1 cellular context compared by ENCODE assay signal in the genomic region with DNA sequence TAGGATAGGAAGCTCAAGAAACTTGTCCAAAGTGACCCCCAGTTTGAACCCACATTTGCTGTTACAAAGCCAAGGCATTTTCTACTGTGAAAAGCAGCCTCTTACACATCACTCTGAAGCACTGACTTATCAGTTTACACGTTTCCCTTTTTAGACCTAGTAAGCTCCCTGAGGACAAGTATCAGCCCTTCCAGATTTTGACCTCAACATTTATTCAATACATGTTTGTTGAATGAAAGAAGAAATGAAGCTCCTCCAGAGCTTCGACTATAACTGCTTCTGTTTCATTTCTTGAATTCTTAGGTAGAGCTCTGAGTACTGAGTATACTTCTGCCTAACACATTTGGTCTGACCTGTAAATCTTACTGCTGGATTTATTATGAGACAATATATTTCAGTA.
A peak's percentile ranks its signal among the peaks of the same experiment; 100 is the strongest.
TF ChIP-seq lines count a peak whose summit lies in the region.

No MANE protein-coding gene starts in this region.

TF ChIP-seq in K562, 482 proteins besides CTCF, POLR2A, EP300 and RAD21:
- TF ChIP-seq KLF1 (tag; IDR thresholded peaks at IDR 0.05) (no peak), PRPF4 (IDR thresholded peaks at IDR 0.05; ENCODE audit: insufficient read depth, low read depth, low read length, poor library complexity, severe bottlenecking) (no peak), PML (IDR thresholded peaks at IDR 0.05; ENCODE audit: low read length) (0 out of 2 replicates have a peak, but pooled peaks have one; percentile 10), MAZ (CRISPR knock-in tag; conservative IDR thresholded peaks at IDR 0.05 in 1 of 2, IDR thresholded peaks at IDR 0.05 in 1 of 2) (0 out of 4 replicates have a peak, but pooled peaks of 1 of the 2 experiments have one; percentile 13), CCAR2 (IDR thresholded peaks at IDR 0.05; ENCODE audit: low read depth, low read length) (no peak), MAFF (IDR thresholded peaks at IDR 0.05; ENCODE audit: low read length) (no peak), BACH1 (tag; IDR thresholded peaks at IDR 0.05) (no peak), ZBTB43 (CRISPR knock-in tag; IDR thresholded peaks at IDR 0.05) (no peak), RCOR1 (IDR thresholded peaks at IDR 0.05; ENCODE audit: borderline replicate concordance in 1 of 2, low read depth in 2 of 2, low read length in 2 of 2) (peak in 1 of 2 experiments; percentile 47; a peak in 1 of 4 replicates), SREBF2 (CRISPR knock-in tag; IDR thresholded peaks at IDR 0.05) (0 out of 2 replicates have a peak, but pooled peaks have one; percentile 40), TRIM24 (IDR thresholded peaks at IDR 0.05) (peak; percentile 66 to 92; a peak in 3 of 4 replicates), KDM1A (IDR thresholded peaks at IDR 0.05) (peak in 1 of 2 experiments; percentile 5; a peak in 1 of 4 replicates), MEF2A (IDR thresholded peaks at IDR 0.05; ENCODE audit: control insufficient read depth, low read depth, low read length) (peak; percentile 83), CBX3 (IDR thresholded peaks at IDR 0.05; ENCODE audit: borderline replicate concordance in 1 of 2, low read length in 2 of 2) (peak in 1 of 2 experiments; percentile 35; a peak in 1 of 3 replicates), ZNF316 (IDR thresholded peaks at IDR 0.05) (peak; percentile 90), TRIM28 (IDR thresholded peaks at IDR 0.05) (peak; percentile 90), ZNF24 (IDR thresholded peaks at IDR 0.05) (peak; percentile 62; the same call in 1 of the 2 replicates), MEF2D (tag; conservative IDR thresholded peaks at IDR 0.05; ENCODE audit: low read depth) (peak; percentile 71), SMARCA4 (IDR thresholded peaks at IDR 0.05) (peak; percentile 12; the same call in 1 of the 2 replicates)
